Comparison of ENCODE assay signal across 8 cellular contexts in the genomic region with DNA sequence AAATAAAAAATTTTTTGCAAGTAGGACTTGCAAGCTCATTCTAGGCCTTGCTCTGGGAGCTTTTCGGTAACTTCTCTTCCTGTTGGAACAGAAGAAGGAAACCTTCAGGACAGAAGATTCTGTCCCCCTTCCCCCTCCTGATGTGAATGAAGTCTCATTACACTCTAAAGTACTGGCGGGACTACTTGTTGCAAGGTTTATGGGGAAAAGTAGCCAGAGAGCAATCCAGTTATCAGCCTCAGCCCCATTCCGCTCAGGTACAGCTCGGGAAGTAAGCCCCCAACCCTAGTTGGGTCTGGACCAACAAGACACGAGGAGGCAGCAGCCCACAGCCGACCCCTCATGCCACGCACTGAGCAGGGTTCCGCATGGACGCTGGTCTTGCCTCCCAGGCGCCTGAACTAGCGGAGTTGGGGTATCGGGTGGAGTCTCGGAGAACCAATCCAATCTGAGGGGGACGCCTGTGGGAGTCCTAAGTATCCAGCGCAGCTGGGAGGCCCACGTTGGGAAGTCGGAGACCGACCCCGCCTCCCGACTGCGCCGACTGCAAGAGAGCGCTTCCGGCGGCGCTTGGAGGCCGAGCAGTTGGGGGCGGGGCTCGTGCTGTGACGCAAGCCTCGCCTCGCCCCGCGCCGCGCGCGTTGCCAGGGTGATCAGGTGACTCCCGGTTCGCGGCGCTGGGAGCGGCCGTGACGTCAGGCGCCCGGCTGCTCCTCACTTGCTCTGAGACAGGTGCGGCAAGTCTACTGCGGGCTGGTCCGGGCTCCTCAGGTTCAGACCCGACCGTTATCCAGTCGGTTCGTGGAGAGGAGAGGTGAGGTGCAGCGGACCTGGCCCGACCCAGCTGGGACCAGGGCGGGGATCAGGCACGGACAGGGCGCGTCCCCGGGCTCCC. TPM values are rescaled to one million over a fixed set of nuclear protein-coding genes. Genes with fewer than 3 reads are reported as not detected.
A peak's percentile ranks its signal among the peaks of the same experiment; 100 is the strongest.
DNase-seq lines count a peak whose midpoint lies in the region; ATAC-seq and TF ChIP-seq lines count a peak whose summit lies in the region.

A gene with protein sequence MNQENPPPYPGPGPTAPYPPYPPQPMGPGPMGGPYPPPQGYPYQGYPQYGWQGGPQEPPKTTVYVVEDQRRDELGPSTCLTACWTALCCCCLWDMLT (plus strand): TSS at position 717 of the 895 bp plus-strand sequence. CDS start 19,278 bp downstream, outside the sequence.

- H3K9me3 ChIP-seq in testis, result no peaks in the 10 kb centered on the region

- H3K27ac ChIP-seq in testis, result peak within 1 kb of the TSS; percentile 98 to 99

- no peaks in the 10 kb centered on the region for H3K9me3 Mint-ChIP-seq in activated naive CD8-positive, alpha-beta T cell (ENCODE audit: low read depth)

- peak; percentile 92 for ATAC-seq in HG02588 (IDR thresholded peaks at IDR 0.05; ENCODE audit: unreplicated experiment)
- peak; percentile 91 for ATAC-seq in SK-N-SH treated with all-trans-retinoic acid at 6 μM for 48 hours
- ATAC-seq in omental fat pad (ENCODE audit: low FRiP score), result peak; percentile 84

- peaks cover 12% of the 10 kb centered on the region for H3K4me1 ChIP-seq in testis

- WGBS in testis, 2 donors, result 1 to 5% methylated on average over 4 to 23 of the region's 61 CpGs

- no peaks in the 10 kb centered on the region for H3K36me3 ChIP-seq in testis (ENCODE audit: low read depth, missing control alignments)

- peak within 1 kb of the TSS; percentile 81 for H3K27ac Mint-ChIP-seq in activated naive CD8-positive, alpha-beta T cell

- peak; percentile 91 for TF ChIP-seq POLR2A in testis (IDR thresholded peaks at IDR 0.05)

- DNase-seq in NCI-H1092 treated with DMSO at 0.1 percent for 48 hours (lab: John Stamatoyannopoulos, UW) (peak; percentile 85), glomerular visceral epithelial cell (ENCODE audit: extremely low spot score) (peak; percentile 93), omental fat pad (ENCODE audit: low spot score) (peak; percentile 91), testis (peak; percentile 98)

- H3K4me3 ChIP-seq in GM08714 (ENCODE audit: low read length) (peak within 1 kb of the TSS; percentile 75), testis (peak within 1 kb of the TSS; percentile 88 to 96)

- H3K4me1 Mint-ChIP-seq in activated naive CD8-positive, alpha-beta T cell (ENCODE audit: low read depth), result peaks cover 12% of the 10 kb centered on the region

- H3K4me3 Mint-ChIP-seq in activated naive CD8-positive, alpha-beta T cell, result peak within 1 kb of the TSS; percentile 94

- no peaks in the 10 kb centered on the region for H3K27me3 Mint-ChIP-seq in activated naive CD8-positive, alpha-beta T cell

- intact Hi-C loops in testis (cut with DNase I; ENCODE audit: low total_unique reads), result no loop called here

- no peak for TF ChIP-seq CTCF in omental fat pad (IDR thresholded peaks at IDR 0.05)
- TF ChIP-seq CTCF in testis (IDR thresholded peaks at IDR 0.05), result no peak

- H3K36me3 Mint-ChIP-seq in activated naive CD8-positive, alpha-beta T cell, result no peaks in the 10 kb centered on the region

- H3K27me3 ChIP-seq in testis, result no peaks in the 10 kb centered on the region

TF ChIP-seq in SK-N-SH treated with all-trans-retinoic acid at 6 μM for 48 hours, 23 proteins besides CTCF, POLR2A, EP300 and RAD21:
- TF ChIP-seq ZNF8 (CRISPR knock-in tag; IDR thresholded peaks at IDR 0.05) (no peak), CSDC2 (CRISPR knock-in tag; IDR thresholded peaks at IDR 0.05) (no peak), RARB (CRISPR knock-in tag; IDR thresholded peaks at IDR 0.05) (no peak), BACH2 (CRISPR knock-in tag; IDR thresholded peaks at IDR 0.05; ENCODE audit: borderline replicate concordance) (no peak), ZC3H10 (CRISPR knock-in tag; IDR thresholded peaks at IDR 0.05) (no peak), PPARA (CRISPR knock-in tag; IDR thresholded peaks at IDR 0.05; ENCODE audit: borderline replicate concordance) (no peak), ZFP3 (CRISPR knock-in tag; IDR thresholded peaks at IDR 0.05) (no peak), ISL1 (CRISPR knock-in tag; IDR thresholded peaks at IDR 0.05) (no peak), GLIS3 (CRISPR knock-in tag; IDR thresholded peaks at IDR 0.05) (no peak), TCF4 (CRISPR knock-in tag; IDR thresholded peaks at IDR 0.05; ENCODE audit: borderline replicate concordance) (no peak), TSHZ2 (CRISPR knock-in tag; IDR thresholded peaks at IDR 0.05) (no peak), OSR1 (CRISPR knock-in tag; IDR thresholded peaks at IDR 0.05) (no peak), ARNTL (CRISPR knock-in tag; IDR thresholded peaks at IDR 0.05; ENCODE audit: borderline replicate concordance, low read depth) (no peak)
- TF ChIP-seq, protein P1, sequence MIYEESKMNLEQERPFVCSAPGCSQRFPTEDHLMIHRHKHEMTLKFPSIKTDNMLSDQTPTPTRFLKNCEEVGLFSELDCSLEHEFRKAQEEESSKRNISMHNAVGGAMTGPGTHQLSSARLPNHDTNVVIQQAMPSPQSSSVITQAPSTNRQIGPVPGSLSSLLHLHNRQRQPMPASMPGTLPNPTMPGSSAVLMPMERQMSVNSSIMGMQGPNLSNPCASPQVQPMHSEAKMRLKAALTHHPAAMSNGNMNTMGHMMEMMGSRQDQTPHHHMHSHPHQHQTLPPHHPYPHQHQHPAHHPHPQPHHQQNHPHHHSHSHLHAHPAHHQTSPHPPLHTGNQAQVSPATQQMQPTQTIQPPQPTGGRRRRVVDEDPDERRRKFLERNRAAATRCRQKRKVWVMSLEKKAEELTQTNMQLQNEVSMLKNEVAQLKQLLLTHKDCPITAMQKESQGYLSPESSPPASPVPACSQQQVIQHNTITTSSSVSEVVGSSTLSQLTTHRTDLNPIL (CRISPR knock-in tag; IDR thresholded peaks at IDR 0.05; ENCODE audit: low read depth), result no peak
- TF ChIP-seq, protein P2, sequence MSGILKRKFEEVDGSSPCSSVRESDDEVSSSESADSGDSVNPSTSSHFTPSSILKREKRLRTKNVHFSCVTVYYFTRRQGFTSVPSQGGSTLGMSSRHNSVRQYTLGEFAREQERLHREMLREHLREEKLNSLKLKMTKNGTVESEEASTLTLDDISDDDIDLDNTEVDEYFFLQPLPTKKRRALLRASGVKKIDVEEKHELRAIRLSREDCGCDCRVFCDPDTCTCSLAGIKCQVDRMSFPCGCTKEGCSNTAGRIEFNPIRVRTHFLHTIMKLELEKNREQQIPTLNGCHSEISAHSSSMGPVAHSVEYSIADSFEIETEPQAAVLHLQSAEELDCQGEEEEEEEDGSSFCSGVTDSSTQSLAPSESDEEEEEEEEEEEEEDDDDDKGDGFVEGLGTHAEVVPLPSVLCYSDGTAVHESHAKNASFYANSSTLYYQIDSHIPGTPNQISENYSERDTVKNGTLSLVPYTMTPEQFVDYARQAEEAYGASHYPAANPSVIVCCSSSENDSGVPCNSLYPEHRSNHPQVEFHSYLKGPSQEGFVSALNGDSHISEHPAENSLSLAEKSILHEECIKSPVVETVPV (CRISPR knock-in tag; IDR thresholded peaks at IDR 0.05), result no peak

RNA-seq across cellular contexts. Expression of the gene that starts here (rescaled TPM):
- total RNA-seq in omental fat pad (100 to 1,000 TPM; 105 to 164 (median 140) TPM), testis (10 to 100 TPM; 33.5 to 43.6 TPM)
- 115 TPM for polyA plus RNA-seq in testis (ENCODE audit: insufficient read depth, low read depth, low replicate concordance)

Comparison
In these comparisons a context has a peak if more than half of its experiments do, and no peak if none do; other contexts are left out.
1. Peak in every context shown above with its lines: DNase-seq, ATAC-seq, H3K4me3 ChIP-seq and H3K27ac ChIP-seq.